Comparison of ENCODE assay signal across 8 cellular contexts in the genomic region with DNA sequence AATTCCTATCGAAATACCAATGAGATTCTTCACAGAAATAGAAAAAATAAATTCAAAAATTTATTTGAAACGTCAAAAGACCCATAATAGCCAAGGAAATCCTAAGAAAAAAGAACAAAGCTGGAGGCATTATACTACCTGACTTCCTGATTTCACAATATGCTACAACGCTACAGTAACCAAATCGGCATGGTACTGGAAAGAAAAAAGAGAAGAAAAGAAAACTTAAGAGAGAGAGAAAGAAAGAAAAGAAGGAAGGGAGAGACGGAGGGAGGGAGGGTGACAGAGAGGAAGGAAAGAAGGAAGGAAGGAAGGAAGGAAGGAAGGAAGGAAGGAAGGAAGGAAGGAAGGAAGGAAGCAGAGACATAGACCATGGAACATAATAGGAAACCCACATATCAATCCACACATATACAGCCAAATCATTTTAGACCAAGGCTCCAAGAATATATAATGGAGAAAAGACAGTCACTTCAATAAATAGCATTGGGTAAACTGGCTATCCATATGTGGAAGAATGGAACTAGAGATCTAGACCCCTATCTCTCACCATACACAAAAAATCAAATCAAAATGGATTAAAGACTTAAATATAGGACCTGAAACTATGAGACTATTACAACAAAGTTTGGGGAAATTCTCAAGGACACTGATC.
"Had no signal": no experiment of that assay in that cellular context is flagged by ENCODE, and none has a peak within 500 bp of the region (broad histone marks: within the 10 kb centered on the region; RNA-seq: fewer than 3 reads in every experiment).

No MANE protein-coding gene starts in this region.

- FAIRE-seq: G401.6, GM12878, GM12891, GM12892, GM18507, GM19239 had no signal

- H3K4me3 ChIP-seq: GM12878 had no signal

- ATAC-seq: GM12878 had no signal

- DNase-seq: GDM1, GF-D8 had no signal
